ENCODE assay signal across 21 cellular contexts in genomic region chr6:63975685-63976084, GRCh38.
DNase-seq lines count a peak whose midpoint lies in the region; ATAC-seq and TF ChIP-seq lines count a peak whose summit lies in the region.
"Had no signal": no experiment of that assay in that cellular context is flagged by ENCODE, and none has a peak within 500 bp of the region (broad histone marks: within the 10 kb centered on the region; RNA-seq: fewer than 3 reads in every experiment).

No MANE protein-coding gene starts in this region.

- no peak overlapping the region for H3K27ac ChIP-seq in lower lobe of right lung
- no peak overlapping the region for H3K27ac ChIP-seq in right atrium auricular region
- no peak overlapping the region for H3K27ac ChIP-seq in CD4-positive, alpha-beta T cell (ENCODE audit: low read depth, low read length)
- H3K27ac ChIP-seq in body of pancreas: no peak overlapping the region

- H3K4me3 Mint-ChIP-seq in CD4-positive, alpha-beta T cell: no peak overlapping the region
- H3K4me3 Mint-ChIP-seq: B cell; CD4-positive, alpha-beta memory T cell; H9; IgD-negative memory B cell; T-cell had no signal

- H3K4me1 ChIP-seq in lower lobe of right lung (no peaks in the 10 kb centered on the region), right atrium auricular region (no peaks in the 10 kb centered on the region), body of pancreas (no peaks in the 10 kb centered on the region)

- intact Hi-C loops in lower lobe of right lung (cut with DNase I): no loop called here
- intact Hi-C loops in CD4-positive, alpha-beta T cell (cut with DNase I, micrococcal nuclease): no loop called here
- intact Hi-C loops in body of pancreas (cut with DNase I): no loop called here

- ATAC-seq in lower lobe of right lung: peak; percentile 67 to 73
- ATAC-seq in CD4-positive, alpha-beta T cell (ENCODE audit: poor library complexity): no peak
- no peak for ATAC-seq in body of pancreas
- ATAC-seq: Right ventricle myocardium inferior, T-cell had no signal

- TF ChIP-seq POLR2A in body of pancreas (IDR thresholded peaks at IDR 0.05): no peak

- TF ChIP-seq CTCF in fibroblast of villous mesenchyme (IDR thresholded peaks at IDR 0.05; ENCODE audit: insufficient read depth, low read depth, low read length) (no peak), lower lobe of right lung (IDR thresholded peaks at IDR 0.05) (no peak), right atrium auricular region (IDR thresholded peaks at IDR 0.05) (no peak), body of pancreas (IDR thresholded peaks at IDR 0.05) (no peak)
- no peak for TF ChIP-seq CTCF in CD4-positive, alpha-beta T cell (IDR thresholded peaks at IDR 0.05)

- H3K9me3 ChIP-seq in lower lobe of right lung (no peaks in the 10 kb centered on the region), right atrium auricular region (no peaks in the 10 kb centered on the region), body of pancreas (no peaks in the 10 kb centered on the region)
- no peaks in the 10 kb centered on the region for H3K9me3 ChIP-seq in CD4-positive, alpha-beta T cell (ENCODE audit: control insufficient read depth, low read length)
- H3K9me3 ChIP-seq: SK-N-SH had no signal

- CTCF ChIA-PET in CD4-positive, alpha-beta T cell (lab: Charles Lee): no interaction called here

- no peaks in the 10 kb centered on the region for H3K9me3 Mint-ChIP-seq in CD4-positive, alpha-beta T cell
- H3K9me3 Mint-ChIP-seq: CD4-positive, alpha-beta memory T cell; H9; T-cell had no signal

- H3K4me1 Mint-ChIP-seq in CD4-positive, alpha-beta T cell (ENCODE audit: low read depth): no peaks in the 10 kb centered on the region
- H3K4me1 Mint-ChIP-seq: B cell; CD4-positive, alpha-beta memory T cell; IgD-negative memory B cell; T-cell had no signal

- POLR2A ChIA-PET in CD4-positive, alpha-beta T cell (lab: Charles Lee): no interaction called here

- no peaks in the 10 kb centered on the region for H3K36me3 ChIP-seq in lower lobe of right lung
- H3K36me3 ChIP-seq in right atrium auricular region: no peaks in the 10 kb centered on the region
- no peaks in the 10 kb centered on the region for H3K36me3 ChIP-seq in body of pancreas (replicated peaks in 1 of 2; ENCODE audit: insufficient read depth in 1 of 2, low read depth in 2 of 2)

- no peaks in the 10 kb centered on the region for H3K27me3 ChIP-seq in lower lobe of right lung (ENCODE audit: low read depth)
- no peaks in the 10 kb centered on the region for H3K27me3 ChIP-seq in right atrium auricular region
- no peaks in the 10 kb centered on the region for H3K27me3 ChIP-seq in CD4-positive, alpha-beta T cell (ENCODE audit: control insufficient read depth, insufficient read depth, low read length)
- H3K27me3 ChIP-seq in body of pancreas: no peaks in the 10 kb centered on the region

- DNase-seq in MV-4-11 (lab: John Stamatoyannopoulos, UW) (peak; percentile 55), NCI-H226 (peak; percentile 9), fibroblast of villous mesenchyme (ENCODE audit: low read depth) (peak; percentile 59), lower lobe of right lung (no peak), right atrium auricular region (ENCODE audit: low spot score) (no peak), body of pancreas (no peak)
- DNase-seq in stimulated activated CD4-positive, alpha-beta T cell treated with anti-CD3 and anti-CD28 coated beads, Interleukin-4, amount 100 ng/mL, for 4 hours: no peak
- DNase-seq in CD4-positive, alpha-beta T cell: no peak
- DNase-seq: Calu3; CD4-positive, alpha-beta memory T cell; DMS53; H9; Kasumi-1; NCI-H1436; NCI-H2081; NCI-H774; SK-N-SH; T-cell had no signal

- WGBS in body of pancreas, 2 donors: 0 to 58% methylated on average over 1 of the region's 1 CpG

- H3K27me3 Mint-ChIP-seq in CD4-positive, alpha-beta T cell: no peaks in the 10 kb centered on the region
- H3K27me3 Mint-ChIP-seq: B cell; CD4-positive, alpha-beta memory T cell; IgD-negative memory B cell; T-cell had no signal

- H3K36me3 Mint-ChIP-seq in CD4-positive, alpha-beta T cell (ENCODE audit: low read depth): no peaks in the 10 kb centered on the region
- H3K36me3 Mint-ChIP-seq: CD4-positive, alpha-beta memory T cell; IgD-negative memory B cell; T-cell had no signal

- H3K4me3 ChIP-seq in fibroblast of villous mesenchyme (ENCODE audit: low read depth, low read length) (no peak overlapping the region), lower lobe of right lung (no peak overlapping the region), right atrium auricular region (no peak overlapping the region), body of pancreas (no peak overlapping the region)

- no peak overlapping the region for H3K27ac Mint-ChIP-seq in CD4-positive, alpha-beta T cell
- H3K27ac Mint-ChIP-seq: B cell; CD4-positive, alpha-beta memory T cell; H9; IgD-negative memory B cell; T-cell had no signal

Comparison
In these comparisons a context has a peak if more than half of its experiments do, and no peak if none do; other contexts are left out.
1. DNase-seq: peak in MV-4-11 (single experiment), NCI-H226 (single experiment) and fibroblast of villous mesenchyme (single experiment); none in lower lobe of right lung (single experiment), right atrium auricular region (single experiment), stimulated activated CD4-positive, alpha-beta T cell treated with anti-CD3 and anti-CD28 coated beads, Interleukin-4, amount 100 ng/mL, for 4 hours (0 of 2), CD4-positive, alpha-beta T cell (0 of 10) and body of pancreas (0 of 4).
2. ATAC-seq: peak in lower lobe of right lung (2 of 2); none in CD4-positive, alpha-beta T cell (single experiment) and body of pancreas (single experiment).